In the genomic region with DNA sequence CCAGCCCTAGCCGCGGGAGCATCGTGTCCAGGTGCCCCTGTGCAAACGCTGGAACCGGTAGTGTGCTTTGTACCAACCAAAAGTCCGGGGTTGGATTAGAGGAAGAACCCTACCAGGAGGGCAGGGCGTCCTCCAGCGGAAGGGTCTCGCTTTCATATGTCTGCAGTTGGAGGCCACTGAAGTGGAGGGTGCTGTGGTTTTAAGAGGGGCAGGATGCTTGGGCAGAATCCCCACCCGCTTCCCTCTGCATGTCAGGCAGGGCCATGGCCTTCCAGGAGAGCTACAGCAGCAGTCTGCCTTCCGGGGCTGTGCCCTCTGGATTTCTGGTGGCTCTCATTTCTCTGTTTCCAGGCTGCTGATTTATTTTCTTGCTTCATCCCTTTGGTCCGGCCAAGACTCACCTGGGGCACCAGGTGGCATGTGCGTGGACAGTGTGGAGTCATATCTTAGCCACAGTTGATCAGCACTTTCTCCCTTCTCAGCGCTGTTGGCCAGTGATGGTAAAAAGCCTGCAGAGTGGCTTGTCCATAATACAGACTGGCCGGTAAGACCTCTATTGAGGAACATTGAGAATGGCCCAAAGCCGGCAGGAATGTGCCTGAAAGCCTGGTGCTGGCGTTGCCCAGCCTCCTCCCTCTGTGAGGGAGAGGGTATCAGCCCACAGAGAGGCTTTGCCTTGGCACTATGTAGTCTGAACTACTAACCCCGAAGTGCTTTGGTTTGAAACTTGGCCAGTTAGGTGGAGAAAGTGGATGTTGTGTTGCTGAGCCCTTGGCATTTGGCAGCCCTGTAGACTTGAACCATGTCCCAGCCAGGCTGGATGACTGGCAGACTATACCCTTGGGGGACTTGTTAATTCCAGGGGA, we compare ENCODE assay signal across 8 cellular contexts. TPM values are rescaled to one million over a fixed set of nuclear protein-coding genes. Genes with fewer than 3 reads are reported as not detected.
DNase-seq lines count a peak whose midpoint lies in the region; ATAC-seq, FAIRE-seq and TF ChIP-seq lines count a peak whose summit lies in the region.

No MANE protein-coding gene starts in this region.

- TF ChIP-seq CTCF in D721Med (IDR thresholded peaks at IDR 0.05; ENCODE audit: insufficient read depth, missing control alignments) (peak; percentile 26), PC-3 (conservative IDR thresholded peaks at IDR 0.05; ENCODE audit: low read depth, low read length) (no peak; the same call in 1 of the 2 replicates), epithelial cell of esophagus (IDR thresholded peaks at IDR 0.05; ENCODE audit: insufficient read depth, low read depth, low read length, missing control alignments) (no peak), nephron (IDR thresholded peaks at IDR 0.05; ENCODE audit: unreplicated experiment in 3 of 3) (no peak)

- peaks cover 61% of the 10 kb centered on the region for H3K79me2 ChIP-seq in PC-3 (ENCODE audit: low read length)

- H3K27ac ChIP-seq in PC-3 (ENCODE audit: low read length): peak overlapping the region; percentile 54

- H3K4me3 ChIP-seq in PC-3 (ENCODE audit: low read length) (peak overlapping the region; percentile 81), epithelial cell of esophagus (ENCODE audit: low read length) (peak overlapping the region; percentile 54)

- no peaks in the 10 kb centered on the region for H3K9me2 ChIP-seq in PC-3 (replicated peaks; ENCODE audit: low read length)

- peaks cover 46% of the 10 kb centered on the region for H4K20me1 ChIP-seq in PC-3 (ENCODE audit: low read length)

- no peaks in the 10 kb centered on the region for H3K9me3 ChIP-seq in PC-3 (ENCODE audit: low read length)

- H3K4me1 ChIP-seq in PC-3 (ENCODE audit: insufficient read depth, low read length): peaks cover 25% of the 10 kb centered on the region

- TSS peak; percentile 65 for BruUV-seq in PC-3 (replicated peaks; lab: Mats Ljungman, UMichigan)

- intact Hi-C loops in PC-3 (cut with micrococcal nuclease): loop anchor here (1.0 to 10.0 kb wide), 3 partner anchors 62 to 249 kb away; no protein-coding TSS in a partner anchor

- H3K4me1 Mint-ChIP-seq in nephron: peaks cover 39% of the 10 kb centered on the region
- H3K4me1 Mint-ChIP-seq in stimulated activated naive B cell treated with anti-CD40 and anti-IgM and Interleukin-4, amounts not matched to agents 10 μg/mL and 1 μg/mL and 100 μg/mL, for 72 hours: peaks cover 6 to 13% of the 10 kb centered on the region in 2 donors

- POLR2A ChIA-PET in PC-3 (lab: Charles Lee; ENCODE audit: unreplicated experiment): no interaction called here

- H3K4me2 ChIP-seq in PC-3 (ENCODE audit: low read length): peak overlapping the region; percentile 87

- peak overlapping the region; percentile 7 to 89 (median 73) for H3K27ac Mint-ChIP-seq in nephron
- no peak overlapping the region for H3K27ac Mint-ChIP-seq in stimulated activated naive B cell treated with anti-CD40 and anti-IgM and Interleukin-4, amounts not matched to agents 10 μg/mL and 1 μg/mL and 100 μg/mL, for 72 hours

- H3K9me3 Mint-ChIP-seq in nephron: peaks cover 2% of the 10 kb centered on the region
- no peaks in the 10 kb centered on the region for H3K9me3 Mint-ChIP-seq in stimulated activated naive B cell treated with anti-CD40 and anti-IgM and Interleukin-4, amounts not matched to agents 10 μg/mL and 1 μg/mL and 100 μg/mL, for 72 hours

- peak; percentile 6 for ATAC-seq in PC-3
- no peak for ATAC-seq in stimulated activated naive B cell treated with anti-CD40 and anti-IgM and Interleukin-4, amounts not matched to agents 10 μg/mL and 1 μg/mL and 100 μg/mL, for 72 hours (replicated peaks)

- CTCF ChIA-PET in PC-3 (lab: Charles Lee): interaction anchor here (0.6 kb wide), 1 partner anchor 93 kb away, joined by 3 read pairs; no protein-coding TSS in a partner anchor

- H3F3A ChIP-seq in PC-3 (ENCODE audit: low read length, unreplicated experiment): no peaks in the 10 kb centered on the region

- H2AFZ ChIP-seq in PC-3 (ENCODE audit: low read length): peak overlapping the region; percentile 41

- no peaks in the 10 kb centered on the region for H3K36me3 ChIP-seq in PC-3 (ENCODE audit: low read depth, low read length)

- H3K9ac ChIP-seq in PC-3 (ENCODE audit: low read length): peak overlapping the region; percentile 78

- no peak for FAIRE-seq in D721Med (lab: Jason Lieb, UNC)

- no peaks in the 10 kb centered on the region for H3K27me3 ChIP-seq in PC-3 (ENCODE audit: low read length)

- H3K36me3 Mint-ChIP-seq in nephron (ENCODE audit: low read depth): no peaks in the 10 kb centered on the region
- peaks cover 2 to 3% of the 10 kb centered on the region in 2 donors for H3K36me3 Mint-ChIP-seq in stimulated activated naive B cell treated with anti-CD40 and anti-IgM and Interleukin-4, amounts not matched to agents 10 μg/mL and 1 μg/mL and 100 μg/mL, for 72 hours

- DNase-seq in D721Med (ENCODE audit: insufficient read length, low spot score) (no peak), PC-3 (peak; percentile 38), epithelial cell of esophagus (ENCODE audit: low read depth) (peak; percentile 32), NCI-H1092 (lab: John Stamatoyannopoulos, UW) (no peak), GM03348 (ENCODE audit: low spot score) (no peak)
- no peak for DNase-seq in stimulated activated naive B cell treated with anti-CD40 and anti-IgM and Interleukin-4, amounts not matched to agents 10 μg/mL and 1 μg/mL and 100 μg/mL, for 72 hours
- no peak for DNase-seq in activated effector memory CD4-positive, alpha-beta T cell treated with anti-CD3 and anti-CD28 coated beads, Interleukin-2, amount 50 U/mL, for 16 hours

- H3K4me3 Mint-ChIP-seq in nephron: peak overlapping the region; percentile 91 to 96 (median 94)
- H3K4me3 Mint-ChIP-seq in stimulated activated naive B cell treated with anti-CD40 and anti-IgM and Interleukin-4, amounts not matched to agents 10 μg/mL and 1 μg/mL and 100 μg/mL, for 72 hours: peak overlapping the region in 1 of 2 donors; percentile 55

- peaks cover 23% of the 10 kb centered on the region for H3K27me3 Mint-ChIP-seq in nephron (ENCODE audit: low read depth)
- H3K27me3 Mint-ChIP-seq in stimulated activated naive B cell treated with anti-CD40 and anti-IgM and Interleukin-4, amounts not matched to agents 10 μg/mL and 1 μg/mL and 100 μg/mL, for 72 hours: peaks cover 58 to 78% of the 10 kb centered on the region in 2 donors

RNA-seq across cellular contexts. Expression of a gene that starts 1.8 kb away (rescaled TPM):
- total RNA-seq in PC-3 (2014; rRNA removed): 28.6 and 31.0 TPM in 2 replicates

Comparison
In these comparisons a context has a peak if more than half of its experiments do, and no peak if none do; other contexts are left out.
1. DNase-seq: peak in PC-3 (single experiment) and epithelial cell of esophagus (single experiment); none in D721Med (single experiment), stimulated activated naive B cell treated with anti-CD40 and anti-IgM and Interleukin-4, amounts not matched to agents 10 μg/mL and 1 μg/mL and 100 μg/mL, for 72 hours (single experiment), NCI-H1092 (single experiment), activated effector memory CD4-positive, alpha-beta T cell treated with anti-CD3 and anti-CD28 coated beads, Interleukin-2, amount 50 U/mL, for 16 hours (single experiment) and GM03348 (single experiment).